1 cellular context compared by ENCODE assay signal in the genomic region with DNA sequence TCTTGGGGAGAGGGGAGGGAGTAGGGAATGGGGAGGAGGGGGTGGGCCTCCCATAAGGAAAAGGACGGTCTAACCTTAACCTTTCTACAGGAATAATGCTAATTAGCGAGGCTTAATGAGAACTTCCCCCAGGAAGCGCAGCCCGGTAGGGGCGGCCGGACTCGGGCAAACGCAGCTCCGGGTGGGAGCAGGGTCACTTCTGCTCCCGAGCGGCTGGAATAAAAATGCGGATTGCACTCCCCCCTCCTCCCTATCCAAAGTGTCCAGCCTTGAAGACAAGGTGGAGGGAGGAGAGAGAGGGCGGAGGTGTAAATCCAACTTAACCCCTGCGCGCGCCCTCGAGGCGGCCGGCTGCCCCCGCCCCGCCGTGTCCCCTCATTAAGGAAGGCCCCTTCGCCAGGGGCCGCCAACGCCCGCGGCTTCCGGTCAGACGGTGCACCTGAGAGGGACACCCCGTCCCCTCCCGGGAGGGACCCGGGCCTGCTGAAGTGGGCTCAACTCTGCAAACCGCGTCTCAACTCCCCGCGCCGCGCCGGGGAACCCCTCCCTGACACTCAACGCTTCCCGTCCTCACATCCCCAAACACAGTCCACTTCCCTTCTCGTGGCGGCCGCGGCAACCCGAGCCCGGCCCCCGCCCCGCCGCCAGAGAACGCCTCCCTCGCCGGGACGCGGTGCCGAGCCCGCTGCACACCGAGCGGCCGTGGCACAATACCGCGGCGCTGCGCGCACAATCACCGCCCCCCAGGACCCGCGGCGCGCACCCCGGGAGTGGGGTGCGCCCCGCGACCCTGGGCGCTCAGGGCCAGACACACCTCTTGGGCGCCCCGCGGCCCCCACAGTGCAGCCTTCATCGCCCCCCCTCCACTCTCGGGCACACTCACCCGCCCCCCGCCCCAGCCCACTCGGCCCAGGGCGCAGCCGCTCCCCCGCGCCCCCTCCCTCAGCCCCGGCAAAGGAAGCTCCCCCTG.
TF ChIP-seq lines count a peak whose summit lies in the region.

No MANE protein-coding gene starts in this region.

TF ChIP-seq in liver, 16 proteins besides CTCF, POLR2A, EP300 and RAD21 (continued from another document):
- TF ChIP-seq HNF4A (conservative IDR thresholded peaks at IDR 0.05) (no peak), RXRA (IDR thresholded peaks at IDR 0.05) (no peak), TAF1 (conservative IDR thresholded peaks at IDR 0.05) (no peak)
- TF ChIP-seq, protein P1, sequence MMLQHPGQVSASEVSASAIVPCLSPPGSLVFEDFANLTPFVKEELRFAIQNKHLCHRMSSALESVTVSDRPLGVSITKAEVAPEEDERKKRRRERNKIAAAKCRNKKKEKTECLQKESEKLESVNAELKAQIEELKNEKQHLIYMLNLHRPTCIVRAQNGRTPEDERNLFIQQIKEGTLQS (IDR thresholded peaks at IDR 0.05) = no peak
